1 cellular context compared by ENCODE assay signal in the genomic region with DNA sequence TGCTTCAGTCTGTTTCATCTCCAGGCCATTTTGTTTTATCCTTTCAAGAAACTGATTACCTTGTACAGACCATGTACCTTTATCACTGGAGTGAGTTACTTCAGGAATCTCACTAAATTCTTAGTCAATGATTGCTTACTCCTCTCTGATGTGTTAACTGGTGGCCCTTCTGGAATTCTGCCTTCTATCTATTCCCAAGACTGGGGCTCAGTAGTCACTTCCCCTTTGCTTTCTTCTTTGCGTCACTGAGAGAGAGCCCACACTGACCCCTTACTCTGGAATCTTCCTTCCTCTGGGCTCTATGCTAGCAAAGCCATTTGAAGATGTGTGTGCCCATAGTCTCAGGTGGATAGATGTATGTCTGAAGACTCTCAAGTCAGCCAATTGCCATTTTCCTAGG.
TF ChIP-seq lines count a peak whose summit lies in the region.

No MANE protein-coding gene starts in this region.

TF ChIP-seq in GM12878, 131 proteins besides CTCF, POLR2A, EP300 and RAD21 (continued from another document):
- TF ChIP-seq, protein P1, sequence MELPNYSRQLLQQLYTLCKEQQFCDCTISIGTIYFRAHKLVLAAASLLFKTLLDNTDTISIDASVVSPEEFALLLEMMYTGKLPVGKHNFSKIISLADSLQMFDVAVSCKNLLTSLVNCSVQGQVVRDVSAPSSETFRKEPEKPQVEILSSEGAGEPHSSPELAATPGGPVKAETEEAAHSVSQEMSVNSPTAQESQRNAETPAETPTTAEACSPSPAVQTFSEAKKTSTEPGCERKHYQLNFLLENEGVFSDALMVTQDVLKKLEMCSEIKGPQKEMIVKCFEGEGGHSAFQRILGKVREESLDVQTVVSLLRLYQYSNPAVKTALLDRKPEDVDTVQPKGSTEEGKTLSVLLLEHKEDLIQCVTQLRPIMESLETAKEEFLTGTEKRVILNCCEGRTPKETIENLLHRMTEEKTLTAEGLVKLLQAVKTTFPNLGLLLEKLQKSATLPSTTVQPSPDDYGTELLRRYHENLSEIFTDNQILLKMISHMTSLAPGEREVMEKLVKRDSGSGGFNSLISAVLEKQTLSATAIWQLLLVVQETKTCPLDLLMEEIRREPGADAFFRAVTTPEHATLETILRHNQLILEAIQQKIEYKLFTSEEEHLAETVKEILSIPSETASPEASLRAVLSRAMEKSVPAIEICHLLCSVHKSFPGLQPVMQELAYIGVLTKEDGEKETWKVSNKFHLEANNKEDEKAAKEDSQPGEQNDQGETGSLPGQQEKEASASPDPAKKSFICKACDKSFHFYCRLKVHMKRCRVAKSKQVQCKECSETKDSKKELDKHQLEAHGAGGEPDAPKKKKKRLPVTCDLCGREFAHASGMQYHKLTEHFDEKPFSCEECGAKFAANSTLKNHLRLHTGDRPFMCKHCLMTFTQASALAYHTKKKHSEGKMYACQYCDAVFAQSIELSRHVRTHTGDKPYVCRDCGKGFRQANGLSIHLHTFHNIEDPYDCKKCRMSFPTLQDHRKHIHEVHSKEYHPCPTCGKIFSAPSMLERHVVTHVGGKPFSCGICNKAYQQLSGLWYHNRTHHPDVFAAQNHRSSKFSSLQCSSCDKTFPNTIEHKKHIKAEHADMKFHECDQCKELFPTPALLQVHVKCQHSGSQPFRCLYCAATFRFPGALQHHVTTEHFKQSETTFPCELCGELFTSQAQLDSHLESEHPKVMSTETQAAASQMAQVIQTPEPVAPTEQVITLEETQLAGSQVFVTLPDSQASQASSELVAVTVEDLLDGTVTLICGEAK (IDR thresholded peaks at IDR 0.05; ENCODE audit: borderline replicate concordance) = 0 out of 2 replicates have a peak, but pooled peaks have one; percentile 12
- TF ChIP-seq PAX8 (IDR thresholded peaks at IDR 0.05) = no peak
- no peak for TF ChIP-seq CBFB (IDR thresholded peaks at IDR 0.05; ENCODE audit: low read depth)
- no peak for TF ChIP-seq ETV6 (conservative IDR thresholded peaks at IDR 0.05 in 1 of 2, IDR thresholded peaks at IDR 0.05 in 1 of 2; ENCODE audit: borderline replicate concordance in 1 of 2, low read depth in 1 of 2)
- TF ChIP-seq, protein P2, sequence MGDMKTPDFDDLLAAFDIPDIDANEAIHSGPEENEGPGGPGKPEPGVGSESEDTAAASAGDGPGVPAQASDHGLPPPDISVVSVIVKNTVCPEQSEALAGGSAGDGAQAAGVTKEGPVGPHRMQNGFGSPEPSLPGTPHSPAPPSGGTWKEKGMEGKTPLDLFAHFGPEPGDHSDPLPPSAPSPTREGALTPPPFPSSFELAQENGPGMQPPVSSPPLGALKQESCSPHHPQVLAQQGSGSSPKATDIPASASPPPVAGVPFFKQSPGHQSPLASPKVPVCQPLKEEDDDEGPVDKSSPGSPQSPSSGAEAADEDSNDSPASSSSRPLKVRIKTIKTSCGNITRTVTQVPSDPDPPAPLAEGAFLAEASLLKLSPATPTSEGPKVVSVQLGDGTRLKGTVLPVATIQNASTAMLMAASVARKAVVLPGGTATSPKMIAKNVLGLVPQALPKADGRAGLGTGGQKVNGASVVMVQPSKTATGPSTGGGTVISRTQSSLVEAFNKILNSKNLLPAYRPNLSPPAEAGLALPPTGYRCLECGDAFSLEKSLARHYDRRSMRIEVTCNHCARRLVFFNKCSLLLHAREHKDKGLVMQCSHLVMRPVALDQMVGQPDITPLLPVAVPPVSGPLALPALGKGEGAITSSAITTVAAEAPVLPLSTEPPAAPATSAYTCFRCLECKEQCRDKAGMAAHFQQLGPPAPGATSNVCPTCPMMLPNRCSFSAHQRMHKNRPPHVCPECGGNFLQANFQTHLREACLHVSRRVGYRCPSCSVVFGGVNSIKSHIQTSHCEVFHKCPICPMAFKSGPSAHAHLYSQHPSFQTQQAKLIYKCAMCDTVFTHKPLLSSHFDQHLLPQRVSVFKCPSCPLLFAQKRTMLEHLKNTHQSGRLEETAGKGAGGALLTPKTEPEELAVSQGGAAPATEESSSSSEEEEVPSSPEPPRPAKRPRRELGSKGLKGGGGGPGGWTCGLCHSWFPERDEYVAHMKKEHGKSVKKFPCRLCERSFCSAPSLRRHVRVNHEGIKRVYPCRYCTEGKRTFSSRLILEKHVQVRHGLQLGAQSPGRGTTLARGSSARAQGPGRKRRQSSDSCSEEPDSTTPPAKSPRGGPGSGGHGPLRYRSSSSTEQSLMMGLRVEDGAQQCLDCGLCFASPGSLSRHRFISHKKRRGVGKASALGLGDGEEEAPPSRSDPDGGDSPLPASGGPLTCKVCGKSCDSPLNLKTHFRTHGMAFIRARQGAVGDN (IDR thresholded peaks at IDR 0.05) = 0 out of 2 replicates have a peak, but pooled peaks have one; percentile 4
- TF ChIP-seq, protein P3, sequence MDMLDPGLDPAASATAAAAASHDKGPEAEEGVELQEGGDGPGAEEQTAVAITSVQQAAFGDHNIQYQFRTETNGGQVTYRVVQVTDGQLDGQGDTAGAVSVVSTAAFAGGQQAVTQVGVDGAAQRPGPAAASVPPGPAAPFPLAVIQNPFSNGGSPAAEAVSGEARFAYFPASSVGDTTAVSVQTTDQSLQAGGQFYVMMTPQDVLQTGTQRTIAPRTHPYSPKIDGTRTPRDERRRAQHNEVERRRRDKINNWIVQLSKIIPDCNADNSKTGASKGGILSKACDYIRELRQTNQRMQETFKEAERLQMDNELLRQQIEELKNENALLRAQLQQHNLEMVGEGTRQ (IDR thresholded peaks at IDR 0.05; ENCODE audit: borderline replicate concordance, low read depth, low read length) = no peak
- TF ChIP-seq, protein P4, sequence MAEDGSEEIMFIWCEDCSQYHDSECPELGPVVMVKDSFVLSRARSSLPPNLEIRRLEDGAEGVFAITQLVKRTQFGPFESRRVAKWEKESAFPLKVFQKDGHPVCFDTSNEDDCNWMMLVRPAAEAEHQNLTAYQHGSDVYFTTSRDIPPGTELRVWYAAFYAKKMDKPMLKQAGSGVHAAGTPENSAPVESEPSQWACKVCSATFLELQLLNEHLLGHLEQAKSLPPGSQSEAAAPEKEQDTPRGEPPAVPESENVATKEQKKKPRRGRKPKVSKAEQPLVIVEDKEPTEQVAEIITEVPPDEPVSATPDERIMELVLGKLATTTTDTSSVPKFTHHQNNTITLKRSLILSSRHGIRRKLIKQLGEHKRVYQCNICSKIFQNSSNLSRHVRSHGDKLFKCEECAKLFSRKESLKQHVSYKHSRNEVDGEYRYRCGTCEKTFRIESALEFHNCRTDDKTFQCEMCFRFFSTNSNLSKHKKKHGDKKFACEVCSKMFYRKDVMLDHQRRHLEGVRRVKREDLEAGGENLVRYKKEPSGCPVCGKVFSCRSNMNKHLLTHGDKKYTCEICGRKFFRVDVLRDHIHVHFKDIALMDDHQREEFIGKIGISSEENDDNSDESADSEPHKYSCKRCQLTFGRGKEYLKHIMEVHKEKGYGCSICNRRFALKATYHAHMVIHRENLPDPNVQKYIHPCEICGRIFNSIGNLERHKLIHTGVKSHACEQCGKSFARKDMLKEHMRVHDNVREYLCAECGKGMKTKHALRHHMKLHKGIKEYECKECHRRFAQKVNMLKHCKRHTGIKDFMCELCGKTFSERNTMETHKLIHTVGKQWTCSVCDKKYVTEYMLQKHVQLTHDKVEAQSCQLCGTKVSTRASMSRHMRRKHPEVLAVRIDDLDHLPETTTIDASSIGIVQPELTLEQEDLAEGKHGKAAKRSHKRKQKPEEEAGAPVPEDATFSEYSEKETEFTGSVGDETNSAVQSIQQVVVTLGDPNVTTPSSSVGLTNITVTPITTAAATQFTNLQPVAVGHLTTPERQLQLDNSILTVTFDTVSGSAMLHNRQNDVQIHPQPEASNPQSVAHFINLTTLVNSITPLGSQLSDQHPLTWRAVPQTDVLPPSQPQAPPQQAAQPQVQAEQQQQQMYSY (CRISPR knock-in tag; IDR thresholded peaks at IDR 0.05) = no peak
- no peak for TF ChIP-seq RBBP5 (conservative IDR thresholded peaks at IDR 0.05)
- TF ChIP-seq NFYA (IDR thresholded peaks at IDR 0.05; ENCODE audit: borderline replicate concordance, low read depth, low read length) = no peak
- no peak for TF ChIP-seq RB1 (IDR thresholded peaks at IDR 0.05; ENCODE audit: borderline replicate concordance)
- TF ChIP-seq IKZF1 (conservative IDR thresholded peaks at IDR 0.05) = peak; percentile 15
- peak; percentile 67; the same call in 1 of the 2 replicates for TF ChIP-seq SPI1 (IDR thresholded peaks at IDR 0.05; ENCODE audit: borderline replicate concordance, insufficient read depth, low read depth, low read length)
- TF ChIP-seq ZNF274 (IDR thresholded peaks at IDR 0.05; ENCODE audit: insufficient read depth, insufficient read length) = no peak
- TF ChIP-seq, protein P5, sequence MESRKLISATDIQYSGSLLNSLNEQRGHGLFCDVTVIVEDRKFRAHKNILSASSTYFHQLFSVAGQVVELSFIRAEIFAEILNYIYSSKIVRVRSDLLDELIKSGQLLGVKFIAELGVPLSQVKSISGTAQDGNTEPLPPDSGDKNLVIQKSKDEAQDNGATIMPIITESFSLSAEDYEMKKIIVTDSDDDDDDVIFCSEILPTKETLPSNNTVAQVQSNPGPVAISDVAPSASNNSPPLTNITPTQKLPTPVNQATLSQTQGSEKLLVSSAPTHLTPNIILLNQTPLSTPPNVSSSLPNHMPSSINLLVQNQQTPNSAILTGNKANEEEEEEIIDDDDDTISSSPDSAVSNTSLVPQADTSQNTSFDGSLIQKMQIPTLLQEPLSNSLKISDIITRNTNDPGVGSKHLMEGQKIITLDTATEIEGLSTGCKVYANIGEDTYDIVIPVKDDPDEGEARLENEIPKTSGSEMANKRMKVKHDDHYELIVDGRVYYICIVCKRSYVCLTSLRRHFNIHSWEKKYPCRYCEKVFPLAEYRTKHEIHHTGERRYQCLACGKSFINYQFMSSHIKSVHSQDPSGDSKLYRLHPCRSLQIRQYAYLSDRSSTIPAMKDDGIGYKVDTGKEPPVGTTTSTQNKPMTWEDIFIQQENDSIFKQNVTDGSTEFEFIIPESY (IDR thresholded peaks at IDR 0.05) = no peak
